ENCODE assay signal across 20 cellular contexts in genomic region chr10:60975716-60976115, GRCh38. TPM values are rescaled to one million over a fixed set of nuclear protein-coding genes. Genes with fewer than 3 reads are reported as not detected.
"Had no signal": no experiment of that assay in that cellular context is flagged by ENCODE, and none has a peak within 500 bp of the region (broad histone marks: within the 10 kb centered on the region; RNA-seq: fewer than 3 reads in every experiment).

No MANE protein-coding gene starts in this region.

- H3K27ac Mint-ChIP-seq: activated B cell treated with CpG ODN at 0.5 μM for 24 hours; activated CD4-positive, alpha-beta T cell treated with anti-CD3 and anti-CD28 coated beads, Interleukin-2, amount 10 ng/mL, durations not matched to agents 24 days and 14 days; activated naive CD4-positive, alpha-beta T cell treated with anti-CD3 and anti-CD28 coated beads, Interleukin-2, amount 10 ng/mL, durations not matched to agents 7 days and 5 days; activated T-helper 2 cell treated with anti-CD3 and anti-CD28 coated beads, Interferon-gamma antibody, Interleukin-2, Interleukin-4, amounts not matched to agents 10 μg/mL and 5 μg/mL and 100 μg/mL, durations not matched to agents 14 hours and 24 hours and 36 hours; effector memory CD8-positive, alpha-beta T cell; naive B cell had no signal

- H3K9me3 Mint-ChIP-seq: activated B cell treated with CpG ODN at 0.5 μM for 24 hours; activated CD4-positive, alpha-beta T cell treated with anti-CD3 and anti-CD28 coated beads, Interleukin-2, amount 10 ng/mL, durations not matched to agents 24 days and 14 days; activated naive CD4-positive, alpha-beta T cell treated with anti-CD3 and anti-CD28 coated beads, Interleukin-2, amount 10 ng/mL, durations not matched to agents 7 days and 5 days; activated T-helper 2 cell treated with anti-CD3 and anti-CD28 coated beads, Interferon-gamma antibody, Interleukin-2, Interleukin-4, amounts not matched to agents 10 μg/mL and 5 μg/mL and 100 μg/mL, durations not matched to agents 14 hours and 24 hours and 36 hours; effector memory CD8-positive, alpha-beta T cell had no signal

- H3K27me3 ChIP-seq: foreskin keratinocyte, tibial nerve, vagina had no signal

- H3K27ac ChIP-seq: coronary artery, foreskin keratinocyte, lower lobe of right lung, parathyroid adenoma, tibial nerve, vagina had no signal

- DNase-seq: activated B cell treated with CpG ODN at 0.5 μM for 24 hours; activated CD4-positive, alpha-beta T cell treated with anti-CD3 and anti-CD28 coated beads, Interleukin-2, amount 10 ng/mL, durations not matched to agents 24 days and 14 days; activated CD8-positive, alpha-beta memory T cell treated with anti-CD3 and anti-CD28 coated beads for 24 hours; activated naive CD4-positive, alpha-beta T cell treated with anti-CD3 and anti-CD28 coated beads, Interleukin-2, amount 10 ng/mL, durations not matched to agents 7 days and 5 days; caudate nucleus; effector memory CD8-positive, alpha-beta T cell; foreskin keratinocyte; left cardiac atrium; lower lobe of right lung; midbrain; naive B cell; retina; stimulated activated CD4-positive, alpha-beta T cell treated with anti-CD3 and anti-CD28 coated beads, Interleukin-15, amount 100 ng/mL, for 24 hours; stimulated activated CD4-positive, alpha-beta T cell treated with anti-CD3 and anti-CD28 coated beads, Interleukin-4, amount 100 ng/mL, for 4 hours; T1000 had no signal

- H3K79me2 ChIP-seq: parathyroid adenoma had no signal

- H3K36me3 ChIP-seq: lower lobe of right lung, tibial nerve, vagina had no signal

- H3K9ac ChIP-seq: parathyroid adenoma had no signal

- ATAC-seq: effector memory CD8-positive, alpha-beta T cell; left cardiac atrium; lower lobe of right lung had no signal

- H3K4me1 ChIP-seq: lower lobe of right lung, parathyroid adenoma, tibial nerve, vagina had no signal

- H3K4me1 Mint-ChIP-seq: activated B cell treated with CpG ODN at 0.5 μM for 24 hours; activated naive CD4-positive, alpha-beta T cell treated with anti-CD3 and anti-CD28 coated beads, Interleukin-2, amount 10 ng/mL, durations not matched to agents 7 days and 5 days; naive B cell had no signal

- H2AFZ ChIP-seq: parathyroid adenoma had no signal

- H3K4me3 Mint-ChIP-seq: activated B cell treated with CpG ODN at 0.5 μM for 24 hours; activated CD4-positive, alpha-beta T cell treated with anti-CD3 and anti-CD28 coated beads, Interleukin-2, amount 10 ng/mL, durations not matched to agents 24 days and 14 days; activated naive CD4-positive, alpha-beta T cell treated with anti-CD3 and anti-CD28 coated beads, Interleukin-2, amount 10 ng/mL, durations not matched to agents 7 days and 5 days; effector memory CD8-positive, alpha-beta T cell; naive B cell had no signal

- H3K36me3 Mint-ChIP-seq: activated naive CD4-positive, alpha-beta T cell treated with anti-CD3 and anti-CD28 coated beads, Interleukin-2, amount 10 ng/mL, durations not matched to agents 7 days and 5 days; naive B cell had no signal

- H3K4me3 ChIP-seq: coronary artery, lower lobe of right lung, tibial nerve, vagina had no signal

- H3K9me3 ChIP-seq: lower lobe of right lung, tibial nerve, vagina had no signal

- H3K27me3 Mint-ChIP-seq: activated naive CD4-positive, alpha-beta T cell treated with anti-CD3 and anti-CD28 coated beads, Interleukin-2, amount 10 ng/mL, durations not matched to agents 7 days and 5 days had no signal

RNA-seq across cellular contexts. Expression of gene RHOBTB1, which starts 31.7 kb away (rescaled TPM):
- total RNA-seq: activated CD4-positive, alpha-beta T cell treated with anti-CD3 and anti-CD28 coated beads, Interleukin-2, amount 10 ng/mL, durations not matched to agents 24 days and 14 days had no signal
